In genomic region chr10:95360122-95360715, GRCh38 we compare ENCODE assay signal across 11 cellular contexts.
DNase-seq lines count a peak whose midpoint lies in the region; ATAC-seq and TF ChIP-seq lines count a peak whose summit lies in the region.
"Had no signal": no experiment of that assay in that cellular context is flagged by ENCODE, and none has a peak within 500 bp of the region (broad histone marks: within the 10 kb centered on the region; RNA-seq: fewer than 3 reads in every experiment).

No MANE protein-coding gene starts in this region.

- H3K4me3 ChIP-seq in NB4 (ENCODE audit: low read depth, low read length) (no peak overlapping the region), esophagus squamous epithelium (no peak overlapping the region)
- H3K4me3 ChIP-seq: neural progenitor cell had no signal

- no peaks in the 10 kb centered on the region for H3K4me1 Mint-ChIP-seq in naive thymus-derived CD8-positive, alpha-beta T cell

- H3K9me3 Mint-ChIP-seq in naive thymus-derived CD8-positive, alpha-beta T cell, result no peaks in the 10 kb centered on the region
- H3K9me3 Mint-ChIP-seq: neural progenitor cell had no signal

- intact Hi-C loops in esophagus squamous epithelium (cut with DNase I), result loop anchor here (10.0 kb wide), 1 partner anchor 175 kb away; no protein-coding TSS in a partner anchor

- no peaks in the 10 kb centered on the region for H3K9me3 ChIP-seq in esophagus squamous epithelium

- no peak overlapping the region for H3K4me3 Mint-ChIP-seq in naive thymus-derived CD8-positive, alpha-beta T cell
- H3K4me3 Mint-ChIP-seq: CD4-positive, CD25-positive, alpha-beta regulatory T cell; neural progenitor cell had no signal

- H3K27ac ChIP-seq in esophagus squamous epithelium, result peak overlapping the region in 3 of 4 donors; percentile 28 to 81 (median 60)
- H3K27ac ChIP-seq: neural progenitor cell had no signal

- H3K27ac Mint-ChIP-seq in naive thymus-derived CD8-positive, alpha-beta T cell, result peak overlapping the region in 1 of 10 donors; percentile 24
- H3K27ac Mint-ChIP-seq: CD4-positive, CD25-positive, alpha-beta regulatory T cell; neural progenitor cell had no signal

- ATAC-seq in GM19372 (IDR thresholded peaks at IDR 0.05; ENCODE audit: low read depth, unreplicated experiment), result peak; percentile 52
- ATAC-seq in naive thymus-derived CD8-positive, alpha-beta T cell, result no peak
- ATAC-seq in GM19324 (IDR thresholded peaks at IDR 0.05; ENCODE audit: low FRiP score, unreplicated experiment), result no peak

- POLR2A ChIA-PET in naive thymus-derived CD8-positive, alpha-beta T cell (lab: Charles Lee), result no interaction called here

- TF ChIP-seq CTCF in NB4 (IDR thresholded peaks at IDR 0.05; ENCODE audit: low read depth, low read length), result no peak
- no peak for TF ChIP-seq CTCF in esophagus squamous epithelium (IDR thresholded peaks at IDR 0.05)

- TF ChIP-seq POLR2A in NB4 (IDR thresholded peaks at IDR 0.05; ENCODE audit: extremely low read depth, insufficient read length) (no peak), esophagus squamous epithelium (IDR thresholded peaks at IDR 0.05) (no peak)

- H3K4me1 ChIP-seq in esophagus squamous epithelium, result peaks cover 11 to 89% (median 26%) of the 10 kb centered on the region in 3 donors

- H3K36me3 ChIP-seq in esophagus squamous epithelium, result peaks cover 0 to 16% (median 4%) of the 10 kb centered on the region in 3 donors
- H3K36me3 ChIP-seq: neural progenitor cell had no signal

- peaks cover 6 to 18% (median 8%) of the 10 kb centered on the region in 5 donors for H3K27me3 Mint-ChIP-seq in naive thymus-derived CD8-positive, alpha-beta T cell

- DNase-seq in A172 (ENCODE audit: low spot score), result peak; percentile 60
- peak; percentile 33 for DNase-seq in NB4 (ENCODE audit: low read depth)
- no peak for DNase-seq in esophagus squamous epithelium (lab: John Stamatoyannopoulos, UW)
- DNase-seq in naive thymus-derived CD8-positive, alpha-beta T cell, result no peak
- DNase-seq in epidermal melanocyte (ENCODE audit: insufficient read length, low spot score), result no peak
- no peak for DNase-seq in NCI-H526 treated with DMSO at 0.1 percent for 48 hours (lab: John Stamatoyannopoulos, UW)
- DNase-seq: activated naive CD4-positive, alpha-beta T cell treated with anti-CD3 and anti-CD28 coated beads, Interleukin-2, amount 50 U/mL, for 16 hours had no signal

- H3K36me3 Mint-ChIP-seq in naive thymus-derived CD8-positive, alpha-beta T cell, result peaks cover 0 to 3% (median 0%) of the 10 kb centered on the region in 3 donors
- H3K36me3 Mint-ChIP-seq: CD4-positive, CD25-positive, alpha-beta regulatory T cell; neural progenitor cell had no signal

- no peaks in the 10 kb centered on the region for H3K27me3 ChIP-seq in esophagus squamous epithelium
- H3K27me3 ChIP-seq: neural progenitor cell had no signal

Comparison
In these comparisons a context has a peak if more than half of its experiments do, and no peak if none do; other contexts are left out.
1. DNase-seq: peak in A172 (single experiment) and NB4 (single experiment); none in esophagus squamous epithelium (single experiment), naive thymus-derived CD8-positive, alpha-beta T cell (0 of 10), epidermal melanocyte (single experiment) and NCI-H526 treated with DMSO at 0.1 percent for 48 hours (single experiment).